In the genomic region with DNA sequence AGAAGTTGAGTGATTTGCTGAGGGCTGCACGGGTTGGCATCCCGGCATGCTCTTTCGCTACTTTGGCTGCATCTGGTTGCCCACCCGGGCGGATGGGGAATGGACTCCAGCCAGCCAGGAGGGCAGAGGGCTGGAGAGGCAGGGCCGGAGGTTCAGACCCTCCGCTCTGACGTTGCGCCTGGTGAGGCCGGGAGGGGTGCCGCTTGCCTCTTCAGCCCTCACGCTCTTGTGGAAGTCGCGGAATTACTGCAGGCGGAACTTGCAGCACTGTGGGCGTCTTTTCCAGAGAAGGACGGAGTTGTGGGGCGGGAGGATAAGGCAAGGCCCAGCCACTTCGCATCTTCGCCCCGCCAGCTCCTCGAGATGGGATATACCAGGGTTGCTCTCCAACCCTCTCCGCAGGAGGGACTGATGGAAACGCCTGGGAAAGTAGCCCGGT, we compare ENCODE assay signal across 1 cellular context.
A peak's percentile ranks its signal among the peaks of the same experiment; 100 is the strongest.
TF ChIP-seq lines count a peak whose summit lies in the region.

No MANE protein-coding gene starts in this region.

TF ChIP-seq in HEK293, 187 proteins besides CTCF, POLR2A, EP300 and RAD21 (continued from another document and continues in another):
- TF ChIP-seq ZNF175 (tag by site-specific recombination; IDR thresholded peaks at IDR 0.05), result no peak
- TF ChIP-seq ZNF670 (tag by site-specific recombination; IDR thresholded peaks at IDR 0.05; ENCODE audit: low read depth), result no peak
- TF ChIP-seq, protein P1, sequence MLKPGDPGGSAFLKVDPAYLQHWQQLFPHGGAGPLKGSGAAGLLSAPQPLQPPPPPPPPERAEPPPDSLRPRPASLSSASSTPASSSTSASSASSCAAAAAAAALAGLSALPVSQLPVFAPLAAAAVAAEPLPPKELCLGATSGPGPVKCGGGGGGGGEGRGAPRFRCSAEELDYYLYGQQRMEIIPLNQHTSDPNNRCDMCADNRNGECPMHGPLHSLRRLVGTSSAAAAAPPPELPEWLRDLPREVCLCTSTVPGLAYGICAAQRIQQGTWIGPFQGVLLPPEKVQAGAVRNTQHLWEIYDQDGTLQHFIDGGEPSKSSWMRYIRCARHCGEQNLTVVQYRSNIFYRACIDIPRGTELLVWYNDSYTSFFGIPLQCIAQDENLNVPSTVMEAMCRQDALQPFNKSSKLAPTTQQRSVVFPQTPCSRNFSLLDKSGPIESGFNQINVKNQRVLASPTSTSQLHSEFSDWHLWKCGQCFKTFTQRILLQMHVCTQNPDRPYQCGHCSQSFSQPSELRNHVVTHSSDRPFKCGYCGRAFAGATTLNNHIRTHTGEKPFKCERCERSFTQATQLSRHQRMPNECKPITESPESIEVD (tag by site-specific recombination; IDR thresholded peaks at IDR 0.05), result no peak
- no peak for TF ChIP-seq GFI1B (tag by site-specific recombination; IDR thresholded peaks at IDR 0.05)
- TF ChIP-seq GLI2 (tag by site-specific recombination; IDR thresholded peaks at IDR 0.05; ENCODE audit: borderline replicate concordance, low read depth), result no peak
- TF ChIP-seq, protein P2, sequence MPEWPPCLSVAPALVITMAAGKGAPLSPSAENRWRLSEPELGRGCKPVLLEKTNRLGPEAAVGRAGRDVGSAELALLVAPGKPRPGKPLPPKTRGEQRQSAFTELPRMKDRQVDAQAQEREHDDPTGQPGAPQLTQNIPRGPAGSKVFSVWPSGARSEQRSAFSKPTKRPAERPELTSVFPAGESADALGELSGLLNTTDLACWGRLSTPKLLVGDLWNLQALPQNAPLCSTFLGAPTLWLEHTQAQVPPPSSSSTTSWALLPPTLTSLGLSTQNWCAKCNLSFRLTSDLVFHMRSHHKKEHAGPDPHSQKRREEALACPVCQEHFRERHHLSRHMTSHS (tag by site-specific recombination; IDR thresholded peaks at IDR 0.05), result no peak
- no peak for TF ChIP-seq ZNF24 (tag by site-specific recombination; IDR thresholded peaks at IDR 0.05)
- TF ChIP-seq ZNF785 (tag by site-specific recombination; IDR thresholded peaks at IDR 0.05), result no peak
- no peak for TF ChIP-seq ZNF776 (tag by site-specific recombination; IDR thresholded peaks at IDR 0.05; ENCODE audit: borderline replicate concordance)
- TF ChIP-seq ZNF311 (tag by site-specific recombination; IDR thresholded peaks at IDR 0.05; ENCODE audit: borderline replicate concordance), result no peak
- no peak for TF ChIP-seq ZNF677 (tag by site-specific recombination; IDR thresholded peaks at IDR 0.05)
- no peak for TF ChIP-seq ZNF133 (tag by site-specific recombination; IDR thresholded peaks at IDR 0.05)
- TF ChIP-seq ZNF184 (tag by site-specific recombination; IDR thresholded peaks at IDR 0.05), result no peak
- no peak for TF ChIP-seq ZNF214 (tag by site-specific recombination; IDR thresholded peaks at IDR 0.05; ENCODE audit: borderline replicate concordance)
- TF ChIP-seq KLF8 (tag by site-specific recombination; IDR thresholded peaks at IDR 0.05), result no peak
- TF ChIP-seq SP7 (tag by site-specific recombination; IDR thresholded peaks at IDR 0.05), result no peak
- TF ChIP-seq ZBTB6 (tag by site-specific recombination; IDR thresholded peaks at IDR 0.05), result no peak
- no peak for TF ChIP-seq AEBP2 (tag by site-specific recombination; IDR thresholded peaks at IDR 0.05; ENCODE audit: borderline replicate concordance)
- TF ChIP-seq, protein P3, sequence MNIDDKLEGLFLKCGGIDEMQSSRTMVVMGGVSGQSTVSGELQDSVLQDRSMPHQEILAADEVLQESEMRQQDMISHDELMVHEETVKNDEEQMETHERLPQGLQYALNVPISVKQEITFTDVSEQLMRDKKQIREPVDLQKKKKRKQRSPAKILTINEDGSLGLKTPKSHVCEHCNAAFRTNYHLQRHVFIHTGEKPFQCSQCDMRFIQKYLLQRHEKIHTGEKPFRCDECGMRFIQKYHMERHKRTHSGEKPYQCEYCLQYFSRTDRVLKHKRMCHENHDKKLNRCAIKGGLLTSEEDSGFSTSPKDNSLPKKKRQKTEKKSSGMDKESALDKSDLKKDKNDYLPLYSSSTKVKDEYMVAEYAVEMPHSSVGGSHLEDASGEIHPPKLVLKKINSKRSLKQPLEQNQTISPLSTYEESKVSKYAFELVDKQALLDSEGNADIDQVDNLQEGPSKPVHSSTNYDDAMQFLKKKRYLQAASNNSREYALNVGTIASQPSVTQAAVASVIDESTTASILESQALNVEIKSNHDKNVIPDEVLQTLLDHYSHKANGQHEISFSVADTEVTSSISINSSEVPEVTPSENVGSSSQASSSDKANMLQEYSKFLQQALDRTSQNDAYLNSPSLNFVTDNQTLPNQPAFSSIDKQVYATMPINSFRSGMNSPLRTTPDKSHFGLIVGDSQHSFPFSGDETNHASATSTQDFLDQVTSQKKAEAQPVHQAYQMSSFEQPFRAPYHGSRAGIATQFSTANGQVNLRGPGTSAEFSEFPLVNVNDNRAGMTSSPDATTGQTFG (tag by site-specific recombination; IDR thresholded peaks at IDR 0.05; ENCODE audit: borderline replicate concordance), result no peak
- TF ChIP-seq HOXA7 (CRISPR knock-in tag; IDR thresholded peaks at IDR 0.05; ENCODE audit: borderline replicate concordance), result no peak
- no peak for TF ChIP-seq ZNF707 (tag by site-specific recombination; IDR thresholded peaks at IDR 0.05)
- TF ChIP-seq FEZF1 (tag by site-specific recombination; IDR thresholded peaks at IDR 0.05), result no peak
- no peak for TF ChIP-seq ZNF473 (tag by site-specific recombination; IDR thresholded peaks at IDR 0.05)
- TF ChIP-seq, protein P4, sequence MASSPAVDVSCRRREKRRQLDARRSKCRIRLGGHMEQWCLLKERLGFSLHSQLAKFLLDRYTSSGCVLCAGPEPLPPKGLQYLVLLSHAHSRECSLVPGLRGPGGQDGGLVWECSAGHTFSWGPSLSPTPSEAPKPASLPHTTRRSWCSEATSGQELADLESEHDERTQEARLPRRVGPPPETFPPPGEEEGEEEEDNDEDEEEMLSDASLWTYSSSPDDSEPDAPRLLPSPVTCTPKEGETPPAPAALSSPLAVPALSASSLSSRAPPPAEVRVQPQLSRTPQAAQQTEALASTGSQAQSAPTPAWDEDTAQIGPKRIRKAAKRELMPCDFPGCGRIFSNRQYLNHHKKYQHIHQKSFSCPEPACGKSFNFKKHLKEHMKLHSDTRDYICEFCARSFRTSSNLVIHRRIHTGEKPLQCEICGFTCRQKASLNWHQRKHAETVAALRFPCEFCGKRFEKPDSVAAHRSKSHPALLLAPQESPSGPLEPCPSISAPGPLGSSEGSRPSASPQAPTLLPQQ (tag by site-specific recombination; IDR thresholded peaks at IDR 0.05), result no peak
- no peak for TF ChIP-seq ZBTB1 (tag by site-specific recombination; IDR thresholded peaks at IDR 0.05)
- no peak for TF ChIP-seq ZNF530 (tag by site-specific recombination; IDR thresholded peaks at IDR 0.05; ENCODE audit: low read depth)
- no peak for TF ChIP-seq ZNF121 (tag by site-specific recombination; IDR thresholded peaks at IDR 0.05)
- TF ChIP-seq SALL2 (tag by site-specific recombination; IDR thresholded peaks at IDR 0.05; ENCODE audit: borderline replicate concordance), result no peak
- TF ChIP-seq, protein P5, sequence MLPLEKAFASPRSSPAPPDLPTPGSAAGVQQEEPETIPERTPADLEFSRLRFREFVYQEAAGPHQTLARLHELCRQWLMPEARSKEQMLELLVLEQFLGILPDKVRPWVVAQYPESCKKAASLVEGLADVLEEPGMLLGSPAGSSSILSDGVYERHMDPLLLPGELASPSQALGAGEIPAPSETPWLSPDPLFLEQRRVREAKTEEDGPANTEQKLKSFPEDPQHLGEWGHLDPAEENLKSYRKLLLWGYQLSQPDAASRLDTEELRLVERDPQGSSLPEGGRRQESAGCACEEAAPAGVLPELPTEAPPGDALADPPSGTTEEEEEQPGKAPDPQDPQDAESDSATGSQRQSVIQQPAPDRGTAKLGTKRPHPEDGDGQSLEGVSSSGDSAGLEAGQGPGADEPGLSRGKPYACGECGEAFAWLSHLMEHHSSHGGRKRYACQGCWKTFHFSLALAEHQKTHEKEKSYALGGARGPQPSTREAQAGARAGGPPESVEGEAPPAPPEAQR (tag by site-specific recombination; IDR thresholded peaks at IDR 0.05), result no peak
- TF ChIP-seq ZBTB48 (tag by site-specific recombination; IDR thresholded peaks at IDR 0.05), result peak; percentile 6; the same call in 1 of the 2 replicates
- TF ChIP-seq, protein P6, sequence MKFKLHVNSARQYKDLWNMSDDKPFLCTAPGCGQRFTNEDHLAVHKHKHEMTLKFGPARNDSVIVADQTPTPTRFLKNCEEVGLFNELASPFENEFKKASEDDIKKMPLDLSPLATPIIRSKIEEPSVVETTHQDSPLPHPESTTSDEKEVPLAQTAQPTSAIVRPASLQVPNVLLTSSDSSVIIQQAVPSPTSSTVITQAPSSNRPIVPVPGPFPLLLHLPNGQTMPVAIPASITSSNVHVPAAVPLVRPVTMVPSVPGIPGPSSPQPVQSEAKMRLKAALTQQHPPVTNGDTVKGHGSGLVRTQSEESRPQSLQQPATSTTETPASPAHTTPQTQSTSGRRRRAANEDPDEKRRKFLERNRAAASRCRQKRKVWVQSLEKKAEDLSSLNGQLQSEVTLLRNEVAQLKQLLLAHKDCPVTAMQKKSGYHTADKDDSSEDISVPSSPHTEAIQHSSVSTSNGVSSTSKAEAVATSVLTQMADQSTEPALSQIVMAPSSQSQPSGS (tag by site-specific recombination; IDR thresholded peaks at IDR 0.05; ENCODE audit: low read depth), result no peak
- TF ChIP-seq SCRT2 (tag by site-specific recombination; IDR thresholded peaks at IDR 0.05), result no peak
- peak; percentile 83 for TF ChIP-seq ZNF76 (tag by site-specific recombination; IDR thresholded peaks at IDR 0.05; ENCODE audit: borderline replicate concordance, low read depth)
- no peak for TF ChIP-seq ZNF830 (tag by site-specific recombination; IDR thresholded peaks at IDR 0.05; ENCODE audit: low read depth)
- TF ChIP-seq ZNF639 (tag by site-specific recombination; IDR thresholded peaks at IDR 0.05), result no peak
- TF ChIP-seq TRIM28 (IDR thresholded peaks at IDR 0.05; ENCODE audit: borderline replicate concordance, low read length), result no peak
- TF ChIP-seq ZFP41 (tag by site-specific recombination; IDR thresholded peaks at IDR 0.05; ENCODE audit: borderline replicate concordance), result no peak
- TF ChIP-seq INSM2 (tag by site-specific recombination; IDR thresholded peaks at IDR 0.05), result no peak
- TF ChIP-seq ZNF174 (tag by site-specific recombination; IDR thresholded peaks at IDR 0.05), result no peak
- TF ChIP-seq ZBTB20 (tag by site-specific recombination; IDR thresholded peaks at IDR 0.05), result peak; percentile 87
- TF ChIP-seq REST (tag by site-specific recombination; IDR thresholded peaks at IDR 0.05), result no peak; the same call in 1 of the 2 replicates
